10 cellular contexts compared by ENCODE assay signal in genomic region chr2:109558076-109558882, GRCh38. TPM values are rescaled to one million over a fixed set of nuclear protein-coding genes. Genes with fewer than 3 reads are reported as not detected.
DNase-seq lines count a peak whose midpoint lies in the region; ATAC-seq and TF ChIP-seq lines count a peak whose summit lies in the region.
"Had no signal": no experiment of that assay in that cellular context is flagged by ENCODE, and none has a peak within 500 bp of the region (broad histone marks: within the 10 kb centered on the region; RNA-seq: fewer than 3 reads in every experiment).

No MANE protein-coding gene starts in this region.

- H3K9me3 Mint-ChIP-seq in endothelial cell (ENCODE audit: unreplicated experiment) (no peaks in the 10 kb centered on the region), progenitor cell of endocrine pancreas (ENCODE audit: low read depth) (no peaks in the 10 kb centered on the region)

- peaks cover 2% of the 10 kb centered on the region for H3K4me1 Mint-ChIP-seq in endothelial cell (ENCODE audit: unreplicated experiment)
- H3K4me1 Mint-ChIP-seq in progenitor cell of endocrine pancreas (ENCODE audit: low read depth) = peaks cover 15% of the 10 kb centered on the region
- H3K4me1 Mint-ChIP-seq: activated CD8-positive, alpha-beta memory T cell treated with anti-CD3 and anti-CD28 coated beads, Interleukin-2, amount 10 ng/mL, durations not matched to agents 7 days and 5 days had no signal

- DNase-seq in GM03348 (ENCODE audit: low spot score) (peak; percentile 61), NOMO-1 (lab: John Stamatoyannopoulos, UW; ENCODE audit: unreplicated experiment in 2 of 2) (peak; percentile 11 to 41), endothelial cell (ENCODE audit: low spot score) (no peak), progenitor cell of endocrine pancreas (ENCODE audit: low spot score, unreplicated experiment) (no peak), ovary (no peak)
- DNase-seq: activated CD8-positive, alpha-beta memory T cell treated with anti-CD3 and anti-CD28 coated beads, Interleukin-2, amount 10 ng/mL, durations not matched to agents 7 days and 5 days; KG1 had no signal

- H3K4me1 ChIP-seq in ovary (ENCODE audit: insufficient read depth) = no peaks in the 10 kb centered on the region

- TF ChIP-seq EP300 in ovary (IDR thresholded peaks at IDR 0.05) = no peak

- H3K27me3 Mint-ChIP-seq in endothelial cell (ENCODE audit: unreplicated experiment) (peaks cover 2% of the 10 kb centered on the region), progenitor cell of endocrine pancreas (no peaks in the 10 kb centered on the region)

- H3K27ac Mint-ChIP-seq in endothelial cell (ENCODE audit: unreplicated experiment) (peak overlapping the region; percentile 65), progenitor cell of endocrine pancreas (peak overlapping the region; percentile 14)
- H3K27ac Mint-ChIP-seq: activated CD8-positive, alpha-beta memory T cell treated with anti-CD3 and anti-CD28 coated beads, Interleukin-2, amount 10 ng/mL, durations not matched to agents 7 days and 5 days had no signal

- H3K36me3 Mint-ChIP-seq in endothelial cell (ENCODE audit: low read depth, unreplicated experiment) = peaks cover 17% of the 10 kb centered on the region
- H3K36me3 Mint-ChIP-seq in progenitor cell of endocrine pancreas (ENCODE audit: insufficient read depth) = peaks cover 25% of the 10 kb centered on the region
- H3K36me3 Mint-ChIP-seq: activated CD8-positive, alpha-beta memory T cell treated with anti-CD3 and anti-CD28 coated beads, Interleukin-2, amount 10 ng/mL, durations not matched to agents 7 days and 5 days had no signal

- H3K9me3 ChIP-seq in ovary = no peaks in the 10 kb centered on the region

- no peak overlapping the region for H3K27ac ChIP-seq in ovary

- H3K27me3 ChIP-seq in ovary = no peaks in the 10 kb centered on the region

- no peak for TF ChIP-seq POLR2A in ovary (IDR thresholded peaks at IDR 0.05)

- no peak for TF ChIP-seq CTCF in endothelial cell (IDR thresholded peaks at IDR 0.05; ENCODE audit: unreplicated experiment)
- no peak for TF ChIP-seq CTCF in progenitor cell of endocrine pancreas (IDR thresholded peaks at IDR 0.05; ENCODE audit: unreplicated experiment)
- TF ChIP-seq CTCF in ovary (IDR thresholded peaks at IDR 0.05) = no peak

- no peak for ATAC-seq in GM18520 (IDR thresholded peaks at IDR 0.05; ENCODE audit: unreplicated experiment)
- no peak for ATAC-seq in GM19328 (IDR thresholded peaks at IDR 0.05; ENCODE audit: unreplicated experiment)
- ATAC-seq in HG02973 (IDR thresholded peaks at IDR 0.05; ENCODE audit: unreplicated experiment) = no peak
- ATAC-seq: activated CD8-positive, alpha-beta memory T cell treated with anti-CD3 and anti-CD28 coated beads, Interleukin-2, amount 10 ng/mL, durations not matched to agents 7 days and 5 days had no signal

- H3K4me3 ChIP-seq in ovary = no peak overlapping the region

- 83% methylated on average over 9 of the region's 9 CpGs for WGBS in ovary, 3 donors

- H3K4me3 Mint-ChIP-seq in endothelial cell (ENCODE audit: unreplicated experiment) = no peak overlapping the region
- no peak overlapping the region for H3K4me3 Mint-ChIP-seq in progenitor cell of endocrine pancreas (ENCODE audit: low read depth)
- H3K4me3 Mint-ChIP-seq: activated CD8-positive, alpha-beta memory T cell treated with anti-CD3 and anti-CD28 coated beads, Interleukin-2, amount 10 ng/mL, durations not matched to agents 7 days and 5 days had no signal

- intact Hi-C loops in ovary (cut with DNase I) = loop anchor here in 1 of 4 donors (10.0 kb wide), 1 partner anchor 157 kb away; no protein-coding TSS in a partner anchor

- H3K36me3 ChIP-seq in ovary = no peaks in the 10 kb centered on the region

RNA-seq across cellular contexts. Expression of gene SEPTIN10, which starts 55.5 kb away (rescaled TPM):
- total RNA-seq in endothelial cell (ENCODE audit: unreplicated experiment) (69.8 TPM), progenitor cell of endocrine pancreas (67.5 and 68.8 TPM in 2 replicates), ovary (10 to 100 TPM; 71.6 to 93.8 (median 78.0) TPM)
- polyA plus RNA-seq in ovary = 10 to 100 TPM; 48.9 to 59.0 TPM

RNA-seq across cellular contexts. Expression of gene SOWAHC, which starts 55.9 kb away (rescaled TPM):
- total RNA-seq in endothelial cell (ENCODE audit: unreplicated experiment) (2.2 TPM), progenitor cell of endocrine pancreas (12.1 and 12.6 TPM in 2 replicates), ovary (10 to 100 TPM; 13.9 to 36.1 (median 17.0) TPM)
- polyA plus RNA-seq in ovary = 1 to 10 TPM; 9.5 to 9.9 TPM

Comparison
In these comparisons a context has a peak if more than half of its experiments do, and no peak if none do; other contexts are left out.
1. DNase-seq: peak in GM03348 (single experiment) and NOMO-1 (2 of 2); none in endothelial cell (single experiment), progenitor cell of endocrine pancreas (single experiment) and ovary (0 of 5).